ENCODE assay signal across 8 cellular contexts in genomic region chr17:70636517-70637133, GRCh38.
DNase-seq lines count a peak whose midpoint lies in the region; ATAC-seq and TF ChIP-seq lines count a peak whose summit lies in the region.

No MANE protein-coding gene starts in this region.

- TF ChIP-seq CTCF in A673 (conservative IDR thresholded peaks at IDR 0.05; ENCODE audit: low read depth, low read length) (peak; percentile 72), GM12864 (IDR thresholded peaks at IDR 0.05; ENCODE audit: low read depth, low read length, missing control alignments) (peak; percentile 56), LNCAP (IDR thresholded peaks at IDR 0.05) (peak; percentile 76), fibroblast of the aortic adventitia (IDR thresholded peaks at IDR 0.05; ENCODE audit: insufficient read depth, low read length) (peak; percentile 61), retinal pigment epithelial cell (conservative IDR thresholded peaks at IDR 0.05; ENCODE audit: low read depth, low read length) (peak; percentile 66)

- peak; percentile 58 for DNase-seq in A673 (ENCODE audit: low spot score)
- peak; percentile 4 for DNase-seq in GM12864 (ENCODE audit: low read depth)
- peak; percentile 41 for DNase-seq in SK-N-DZ (ENCODE audit: low spot score)
- DNase-seq in fibroblast of the aortic adventitia (ENCODE audit: low read depth): peak; percentile 59
- DNase-seq in retinal pigment epithelial cell (ENCODE audit: low read depth): no peak

- H3K4me1 ChIP-seq in A673 (ENCODE audit: insufficient read depth, low read length, poor library complexity, severe bottlenecking): no peaks in the 10 kb centered on the region

- intact Hi-C loops in A673 (cut with micrococcal nuclease; ENCODE audit: unreplicated experiment): loop anchor here (1.0 to 5.0 kb wide), 3 partner anchors 446 to 1906 kb away; no protein-coding TSS in a partner anchor

- H3K36me3 ChIP-seq in A673 (ENCODE audit: insufficient read depth, low read length, poor library complexity, severe bottlenecking): no peaks in the 10 kb centered on the region

- ATAC-seq in GM21360 (IDR thresholded peaks at IDR 0.05; ENCODE audit: unreplicated experiment): no peak
- no peak for ATAC-seq in HG02610 (IDR thresholded peaks at IDR 0.05; ENCODE audit: unreplicated experiment)

- no peak overlapping the region for H3K4me3 ChIP-seq in A673 (ENCODE audit: low read depth, low read length, poor library complexity, severe bottlenecking)
- no peak overlapping the region for H3K4me3 ChIP-seq in GM12864 (ENCODE audit: low read depth, low read length)
- no peak overlapping the region for H3K4me3 ChIP-seq in fibroblast of the aortic adventitia (ENCODE audit: low read depth, low read length)
- no peak overlapping the region for H3K4me3 ChIP-seq in retinal pigment epithelial cell (ENCODE audit: low read length)

- no TSS peak for BruUV-seq in A673 (replicated peaks; lab: Mats Ljungman, UMichigan)

- CTCF ChIA-PET in A673 (lab: Charles Lee): no interaction called here

- POLR2A ChIA-PET in A673 (lab: Charles Lee; ENCODE audit: low non-redundant PET): no interaction called here

- no peak overlapping the region for H3K27ac ChIP-seq in A673 (ENCODE audit: low read depth, low read length, poor library complexity, severe bottlenecking)

- no peaks in the 10 kb centered on the region for H3K27me3 ChIP-seq in A673 (replicated peaks; ENCODE audit: insufficient read depth, low read depth, low read length, poor library complexity)

- no peaks in the 10 kb centered on the region for H3K9me3 ChIP-seq in A673 (ENCODE audit: low read depth, low read length, poor library complexity, severe bottlenecking)
